1 cellular context compared by ENCODE assay signal in the genomic region with DNA sequence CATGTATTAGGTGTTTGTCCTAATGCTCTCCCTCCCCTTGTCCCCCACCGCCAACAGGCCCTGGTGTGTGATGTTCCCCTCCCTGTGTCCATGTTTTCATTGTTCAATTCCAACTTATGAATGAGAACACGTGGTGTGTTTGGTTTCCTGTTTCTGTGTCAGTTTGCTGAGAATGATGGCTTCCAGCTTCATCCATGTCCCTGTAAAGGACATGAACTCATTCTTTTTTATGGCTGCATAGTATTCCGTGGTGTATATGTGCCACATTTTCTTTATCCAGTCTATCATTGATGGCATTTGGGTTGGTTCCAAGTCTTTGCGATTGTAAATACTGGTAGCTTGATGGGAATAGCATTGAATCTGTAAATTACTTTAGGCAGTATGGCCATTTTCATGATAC. TPM values are rescaled to one million over a fixed set of nuclear protein-coding genes. Genes with fewer than 3 reads are reported as not detected.
"Had no signal": no experiment of that assay in that cellular context is flagged by ENCODE, and none has a peak within 500 bp of the region (broad histone marks: within the 10 kb centered on the region; RNA-seq: fewer than 3 reads in every experiment).

No MANE protein-coding gene starts in this region.

RNA-seq across cellular contexts. Expression of gene SAMD3, which starts 52.6 kb away (rescaled TPM):
- total RNA-seq: PC-3 had no signal
